In the genomic region with DNA sequence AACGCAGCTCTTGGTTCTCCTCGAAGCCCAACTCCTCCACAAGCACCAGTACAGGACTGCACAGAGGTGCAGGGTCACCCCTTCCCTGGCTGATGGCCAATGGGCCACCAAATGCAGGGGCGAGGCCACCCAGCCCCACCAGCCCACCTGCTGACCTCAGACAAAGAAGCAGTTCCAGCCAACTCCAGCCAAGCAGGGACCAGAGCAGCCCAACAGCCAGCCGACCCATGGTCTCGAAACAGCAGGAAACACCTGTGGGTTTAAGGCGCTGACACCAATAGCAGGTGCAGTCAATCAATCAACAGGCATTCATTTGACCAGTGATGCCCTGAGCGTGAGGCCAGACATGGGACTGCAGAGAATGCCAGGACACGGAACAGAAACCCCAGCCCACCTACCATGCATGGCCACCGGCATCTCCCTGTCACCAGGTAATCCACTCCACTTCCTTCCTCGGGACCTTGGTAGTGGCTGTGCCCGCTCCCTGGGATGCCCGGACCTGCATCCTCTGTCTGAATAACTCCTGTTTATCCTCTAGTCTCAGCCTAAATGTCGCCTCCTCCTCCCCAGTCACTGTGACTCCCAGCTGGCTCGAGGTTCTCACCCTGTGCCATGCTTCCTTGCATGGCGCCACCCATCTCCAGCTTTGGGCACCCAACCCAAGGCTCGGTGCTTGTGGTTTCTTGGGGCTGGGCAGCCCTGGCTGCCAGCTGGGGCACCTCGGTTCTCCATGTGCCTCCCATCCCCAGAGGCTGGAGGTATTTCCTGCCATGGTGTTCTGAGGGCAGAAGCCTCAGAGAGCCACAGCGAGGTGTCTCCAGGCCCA, we compare ENCODE assay signal across 2 cellular contexts.
TF ChIP-seq lines count a peak whose summit lies in the region.

No MANE protein-coding gene starts in this region.

TF ChIP-seq in IMR-90, 13 proteins besides CTCF, POLR2A, EP300 and RAD21:
- no peak for TF ChIP-seq FOS (IDR thresholded peaks at IDR 0.05; ENCODE audit: low read depth, low read length)
- no peak for TF ChIP-seq SMC3 (IDR thresholded peaks at IDR 0.05; ENCODE audit: low read depth, low read length)
- no peak for TF ChIP-seq RFX5 (IDR thresholded peaks at IDR 0.05; ENCODE audit: low read depth, low read length)
- TF ChIP-seq BHLHE40 (IDR thresholded peaks at IDR 0.05; ENCODE audit: low read depth, low read length), result no peak
- TF ChIP-seq, protein P1, sequence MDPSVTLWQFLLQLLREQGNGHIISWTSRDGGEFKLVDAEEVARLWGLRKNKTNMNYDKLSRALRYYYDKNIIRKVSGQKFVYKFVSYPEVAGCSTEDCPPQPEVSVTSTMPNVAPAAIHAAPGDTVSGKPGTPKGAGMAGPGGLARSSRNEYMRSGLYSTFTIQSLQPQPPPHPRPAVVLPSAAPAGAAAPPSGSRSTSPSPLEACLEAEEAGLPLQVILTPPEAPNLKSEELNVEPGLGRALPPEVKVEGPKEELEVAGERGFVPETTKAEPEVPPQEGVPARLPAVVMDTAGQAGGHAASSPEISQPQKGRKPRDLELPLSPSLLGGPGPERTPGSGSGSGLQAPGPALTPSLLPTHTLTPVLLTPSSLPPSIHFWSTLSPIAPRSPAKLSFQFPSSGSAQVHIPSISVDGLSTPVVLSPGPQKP (IDR thresholded peaks at IDR 0.05; ENCODE audit: borderline replicate concordance, low read depth, low read length), result no peak

TF ChIP-seq in H1, 55 proteins besides CTCF, POLR2A, EP300 and RAD21:
- no peak for TF ChIP-seq MAFK (IDR thresholded peaks at IDR 0.05; ENCODE audit: low read depth, low read length)
- TF ChIP-seq SP1 (IDR thresholded peaks at IDR 0.05; ENCODE audit: low read depth, low read length), result no peak
- no peak for TF ChIP-seq EGR1 (IDR thresholded peaks at IDR 0.05; ENCODE audit: borderline replicate concordance, low read depth, low read length)
- no peak for TF ChIP-seq PHF8 (conservative IDR thresholded peaks at IDR 0.05; ENCODE audit: low read depth, low read length)
- TF ChIP-seq, protein P2, sequence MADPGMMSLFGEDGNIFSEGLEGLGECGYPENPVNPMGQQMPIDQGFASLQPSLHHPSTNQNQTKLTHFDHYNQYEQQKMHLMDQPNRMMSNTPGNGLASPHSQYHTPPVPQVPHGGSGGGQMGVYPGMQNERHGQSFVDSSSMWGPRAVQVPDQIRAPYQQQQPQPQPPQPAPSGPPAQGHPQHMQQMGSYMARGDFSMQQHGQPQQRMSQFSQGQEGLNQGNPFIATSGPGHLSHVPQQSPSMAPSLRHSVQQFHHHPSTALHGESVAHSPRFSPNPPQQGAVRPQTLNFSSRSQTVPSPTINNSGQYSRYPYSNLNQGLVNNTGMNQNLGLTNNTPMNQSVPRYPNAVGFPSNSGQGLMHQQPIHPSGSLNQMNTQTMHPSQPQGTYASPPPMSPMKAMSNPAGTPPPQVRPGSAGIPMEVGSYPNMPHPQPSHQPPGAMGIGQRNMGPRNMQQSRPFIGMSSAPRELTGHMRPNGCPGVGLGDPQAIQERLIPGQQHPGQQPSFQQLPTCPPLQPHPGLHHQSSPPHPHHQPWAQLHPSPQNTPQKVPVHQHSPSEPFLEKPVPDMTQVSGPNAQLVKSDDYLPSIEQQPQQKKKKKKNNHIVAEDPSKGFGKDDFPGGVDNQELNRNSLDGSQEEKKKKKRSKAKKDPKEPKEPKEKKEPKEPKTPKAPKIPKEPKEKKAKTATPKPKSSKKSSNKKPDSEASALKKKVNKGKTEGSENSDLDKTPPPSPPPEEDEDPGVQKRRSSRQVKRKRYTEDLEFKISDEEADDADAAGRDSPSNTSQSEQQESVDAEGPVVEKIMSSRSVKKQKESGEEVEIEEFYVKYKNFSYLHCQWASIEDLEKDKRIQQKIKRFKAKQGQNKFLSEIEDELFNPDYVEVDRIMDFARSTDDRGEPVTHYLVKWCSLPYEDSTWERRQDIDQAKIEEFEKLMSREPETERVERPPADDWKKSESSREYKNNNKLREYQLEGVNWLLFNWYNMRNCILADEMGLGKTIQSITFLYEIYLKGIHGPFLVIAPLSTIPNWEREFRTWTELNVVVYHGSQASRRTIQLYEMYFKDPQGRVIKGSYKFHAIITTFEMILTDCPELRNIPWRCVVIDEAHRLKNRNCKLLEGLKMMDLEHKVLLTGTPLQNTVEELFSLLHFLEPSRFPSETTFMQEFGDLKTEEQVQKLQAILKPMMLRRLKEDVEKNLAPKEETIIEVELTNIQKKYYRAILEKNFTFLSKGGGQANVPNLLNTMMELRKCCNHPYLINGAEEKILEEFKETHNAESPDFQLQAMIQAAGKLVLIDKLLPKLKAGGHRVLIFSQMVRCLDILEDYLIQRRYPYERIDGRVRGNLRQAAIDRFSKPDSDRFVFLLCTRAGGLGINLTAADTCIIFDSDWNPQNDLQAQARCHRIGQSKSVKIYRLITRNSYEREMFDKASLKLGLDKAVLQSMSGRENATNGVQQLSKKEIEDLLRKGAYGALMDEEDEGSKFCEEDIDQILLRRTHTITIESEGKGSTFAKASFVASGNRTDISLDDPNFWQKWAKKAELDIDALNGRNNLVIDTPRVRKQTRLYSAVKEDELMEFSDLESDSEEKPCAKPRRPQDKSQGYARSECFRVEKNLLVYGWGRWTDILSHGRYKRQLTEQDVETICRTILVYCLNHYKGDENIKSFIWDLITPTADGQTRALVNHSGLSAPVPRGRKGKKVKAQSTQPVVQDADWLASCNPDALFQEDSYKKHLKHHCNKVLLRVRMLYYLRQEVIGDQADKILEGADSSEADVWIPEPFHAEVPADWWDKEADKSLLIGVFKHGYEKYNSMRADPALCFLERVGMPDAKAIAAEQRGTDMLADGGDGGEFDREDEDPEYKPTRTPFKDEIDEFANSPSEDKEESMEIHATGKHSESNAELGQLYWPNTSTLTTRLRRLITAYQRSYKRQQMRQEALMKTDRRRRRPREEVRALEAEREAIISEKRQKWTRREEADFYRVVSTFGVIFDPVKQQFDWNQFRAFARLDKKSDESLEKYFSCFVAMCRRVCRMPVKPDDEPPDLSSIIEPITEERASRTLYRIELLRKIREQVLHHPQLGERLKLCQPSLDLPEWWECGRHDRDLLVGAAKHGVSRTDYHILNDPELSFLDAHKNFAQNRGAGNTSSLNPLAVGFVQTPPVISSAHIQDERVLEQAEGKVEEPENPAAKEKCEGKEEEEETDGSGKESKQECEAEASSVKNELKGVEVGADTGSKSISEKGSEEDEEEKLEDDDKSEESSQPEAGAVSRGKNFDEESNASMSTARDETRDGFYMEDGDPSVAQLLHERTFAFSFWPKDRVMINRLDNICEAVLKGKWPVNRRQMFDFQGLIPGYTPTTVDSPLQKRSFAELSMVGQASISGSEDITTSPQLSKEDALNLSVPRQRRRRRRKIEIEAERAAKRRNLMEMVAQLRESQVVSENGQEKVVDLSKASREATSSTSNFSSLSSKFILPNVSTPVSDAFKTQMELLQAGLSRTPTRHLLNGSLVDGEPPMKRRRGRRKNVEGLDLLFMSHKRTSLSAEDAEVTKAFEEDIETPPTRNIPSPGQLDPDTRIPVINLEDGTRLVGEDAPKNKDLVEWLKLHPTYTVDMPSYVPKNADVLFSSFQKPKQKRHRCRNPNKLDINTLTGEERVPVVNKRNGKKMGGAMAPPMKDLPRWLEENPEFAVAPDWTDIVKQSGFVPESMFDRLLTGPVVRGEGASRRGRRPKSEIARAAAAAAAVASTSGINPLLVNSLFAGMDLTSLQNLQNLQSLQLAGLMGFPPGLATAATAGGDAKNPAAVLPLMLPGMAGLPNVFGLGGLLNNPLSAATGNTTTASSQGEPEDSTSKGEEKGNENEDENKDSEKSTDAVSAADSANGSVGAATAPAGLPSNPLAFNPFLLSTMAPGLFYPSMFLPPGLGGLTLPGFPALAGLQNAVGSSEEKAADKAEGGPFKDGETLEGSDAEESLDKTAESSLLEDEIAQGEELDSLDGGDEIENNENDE (IDR thresholded peaks at IDR 0.05; ENCODE audit: insufficient replicate concordance, low read length), result no peak
- TF ChIP-seq SIX5 (IDR thresholded peaks at IDR 0.05; ENCODE audit: low read depth, low read length), result no peak
- no peak for TF ChIP-seq CHD2 (IDR thresholded peaks at IDR 0.05; ENCODE audit: low read length)
- no peak for TF ChIP-seq RNF2 (IDR thresholded peaks at IDR 0.05; ENCODE audit: borderline replicate concordance, low read depth, low read length, missing control alignments, poor library complexity, severe bottlenecking)
- no peak for TF ChIP-seq SP4 (IDR thresholded peaks at IDR 0.05; ENCODE audit: low read length)
- TF ChIP-seq RFX5 (IDR thresholded peaks at IDR 0.05; ENCODE audit: borderline replicate concordance, low read depth, low read length), result no peak
- TF ChIP-seq, protein P3, sequence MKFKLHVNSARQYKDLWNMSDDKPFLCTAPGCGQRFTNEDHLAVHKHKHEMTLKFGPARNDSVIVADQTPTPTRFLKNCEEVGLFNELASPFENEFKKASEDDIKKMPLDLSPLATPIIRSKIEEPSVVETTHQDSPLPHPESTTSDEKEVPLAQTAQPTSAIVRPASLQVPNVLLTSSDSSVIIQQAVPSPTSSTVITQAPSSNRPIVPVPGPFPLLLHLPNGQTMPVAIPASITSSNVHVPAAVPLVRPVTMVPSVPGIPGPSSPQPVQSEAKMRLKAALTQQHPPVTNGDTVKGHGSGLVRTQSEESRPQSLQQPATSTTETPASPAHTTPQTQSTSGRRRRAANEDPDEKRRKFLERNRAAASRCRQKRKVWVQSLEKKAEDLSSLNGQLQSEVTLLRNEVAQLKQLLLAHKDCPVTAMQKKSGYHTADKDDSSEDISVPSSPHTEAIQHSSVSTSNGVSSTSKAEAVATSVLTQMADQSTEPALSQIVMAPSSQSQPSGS (IDR thresholded peaks at IDR 0.05; ENCODE audit: low read length), result no peak
- no peak for TF ChIP-seq KDM4A (IDR thresholded peaks at IDR 0.05; ENCODE audit: low read depth, low read length, severe bottlenecking)
- TF ChIP-seq KDM1A (IDR thresholded peaks at IDR 0.05; ENCODE audit: borderline replicate concordance, low read length), result no peak
- TF ChIP-seq EZH2 (IDR thresholded peaks at IDR 0.05; ENCODE audit: low read depth, low read length, severe bottlenecking), result no peak
- TF ChIP-seq JUND (IDR thresholded peaks at IDR 0.05; ENCODE audit: low read length), result no peak
- no peak for TF ChIP-seq GABPA (IDR thresholded peaks at IDR 0.05; ENCODE audit: borderline replicate concordance, insufficient read depth, low read length)
- TF ChIP-seq POU5F1 (IDR thresholded peaks at IDR 0.05; ENCODE audit: low read depth, low read length), result no peak
- no peak for TF ChIP-seq HDAC2 (IDR thresholded peaks at IDR 0.05; ENCODE audit: borderline replicate concordance in 1 of 2, low read depth in 2 of 2, low read length in 2 of 2)
- no peak for TF ChIP-seq BCL11A (IDR thresholded peaks at IDR 0.05; ENCODE audit: low read depth in 2 of 2, low read length in 2 of 2)
